1 cellular context compared by ENCODE assay signal in genomic region chr10:8245131-8246117, GRCh38.
TF ChIP-seq lines count a peak whose summit lies in the region.

No MANE protein-coding gene starts in this region.

TF ChIP-seq in GM23338, 12 proteins besides CTCF, POLR2A, EP300 and RAD21 (continued from another document):
- TF ChIP-seq, protein P1, sequence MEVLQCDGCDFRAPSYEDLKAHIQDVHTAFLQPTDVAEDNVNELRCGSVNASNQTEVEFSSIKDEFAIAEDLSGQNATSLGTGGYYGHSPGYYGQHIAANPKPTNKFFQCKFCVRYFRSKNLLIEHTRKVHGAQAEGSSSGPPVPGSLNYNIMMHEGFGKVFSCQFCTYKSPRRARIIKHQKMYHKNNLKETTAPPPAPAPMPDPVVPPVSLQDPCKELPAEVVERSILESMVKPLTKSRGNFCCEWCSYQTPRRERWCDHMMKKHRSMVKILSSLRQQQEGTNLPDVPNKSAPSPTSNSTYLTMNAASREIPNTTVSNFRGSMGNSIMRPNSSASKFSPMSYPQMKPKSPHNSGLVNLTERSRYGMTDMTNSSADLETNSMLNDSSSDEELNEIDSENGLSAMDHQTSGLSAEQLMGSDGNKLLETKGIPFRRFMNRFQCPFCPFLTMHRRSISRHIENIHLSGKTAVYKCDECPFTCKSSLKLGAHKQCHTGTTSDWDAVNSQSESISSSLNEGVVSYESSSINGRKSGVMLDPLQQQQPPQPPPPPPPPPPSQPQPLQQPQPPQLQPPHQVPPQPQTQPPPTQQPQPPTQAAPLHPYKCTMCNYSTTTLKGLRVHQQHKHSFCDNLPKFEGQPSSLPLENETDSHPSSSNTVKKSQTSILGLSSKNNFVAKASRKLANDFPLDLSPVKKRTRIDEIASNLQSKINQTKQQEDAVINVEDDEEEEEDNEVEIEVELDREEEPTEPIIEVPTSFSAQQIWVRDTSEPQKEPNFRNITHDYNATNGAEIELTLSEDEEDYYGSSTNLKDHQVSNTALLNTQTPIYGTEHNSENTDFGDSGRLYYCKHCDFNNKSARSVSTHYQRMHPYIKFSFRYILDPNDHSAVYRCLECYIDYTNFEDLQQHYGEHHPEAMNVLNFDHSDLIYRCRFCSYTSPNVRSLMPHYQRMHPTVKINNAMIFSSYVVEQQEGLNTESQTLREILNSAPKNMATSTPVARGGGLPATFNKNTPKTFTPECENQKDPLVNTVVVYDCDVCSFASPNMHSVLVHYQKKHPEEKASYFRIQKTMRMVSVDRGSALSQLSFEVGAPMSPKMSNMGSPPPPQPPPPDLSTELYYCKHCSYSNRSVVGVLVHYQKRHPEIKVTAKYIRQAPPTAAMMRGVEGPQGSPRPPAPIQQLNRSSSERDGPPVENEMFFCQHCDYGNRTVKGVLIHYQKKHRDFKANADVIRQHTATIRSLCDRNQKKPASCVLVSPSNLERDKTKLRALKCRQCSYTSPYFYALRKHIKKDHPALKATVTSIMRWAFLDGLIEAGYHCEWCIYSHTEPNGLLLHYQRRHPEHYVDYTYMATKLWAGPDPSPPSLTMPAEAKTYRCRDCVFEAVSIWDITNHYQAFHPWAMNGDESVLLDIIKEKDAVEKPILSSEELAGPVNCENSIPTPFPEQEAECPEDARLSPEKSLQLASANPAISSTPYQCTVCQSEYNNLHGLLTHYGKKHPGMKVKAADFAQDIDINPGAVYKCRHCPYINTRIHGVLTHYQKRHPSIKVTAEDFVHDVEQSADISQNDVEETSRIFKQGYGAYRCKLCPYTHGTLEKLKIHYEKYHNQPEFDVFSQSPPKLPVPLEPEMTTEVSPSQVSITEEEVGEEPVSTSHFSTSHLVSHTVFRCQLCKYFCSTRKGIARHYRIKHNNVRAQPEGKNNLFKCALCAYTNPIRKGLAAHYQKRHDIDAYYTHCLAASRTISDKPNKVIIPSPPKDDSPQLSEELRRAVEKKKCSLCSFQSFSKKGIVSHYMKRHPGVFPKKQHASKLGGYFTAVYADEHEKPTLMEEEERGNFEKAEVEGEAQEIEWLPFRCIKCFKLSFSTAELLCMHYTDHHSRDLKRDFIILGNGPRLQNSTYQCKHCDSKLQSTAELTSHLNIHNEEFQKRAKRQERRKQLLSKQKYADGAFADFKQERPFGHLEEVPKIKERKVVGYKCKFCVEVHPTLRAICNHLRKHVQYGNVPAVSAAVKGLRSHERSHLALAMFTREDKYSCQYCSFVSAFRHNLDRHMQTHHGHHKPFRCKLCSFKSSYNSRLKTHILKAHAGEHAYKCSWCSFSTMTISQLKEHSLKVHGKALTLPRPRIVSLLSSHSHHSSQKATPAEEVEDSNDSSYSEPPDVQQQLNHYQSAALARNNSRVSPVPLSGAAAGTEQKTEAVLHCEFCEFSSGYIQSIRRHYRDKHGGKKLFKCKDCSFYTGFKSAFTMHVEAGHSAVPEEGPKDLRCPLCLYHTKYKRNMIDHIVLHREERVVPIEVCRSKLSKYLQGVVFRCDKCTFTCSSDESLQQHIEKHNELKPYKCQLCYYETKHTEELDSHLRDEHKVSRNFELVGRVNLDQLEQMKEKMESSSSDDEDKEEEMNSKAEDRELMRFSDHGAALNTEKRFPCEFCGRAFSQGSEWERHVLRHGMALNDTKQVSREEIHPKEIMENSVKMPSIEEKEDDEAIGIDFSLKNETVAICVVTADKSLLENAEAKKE (CRISPR knock-in tag; IDR thresholded peaks at IDR 0.05), result no peak
- no peak for TF ChIP-seq STAT1 (IDR thresholded peaks at IDR 0.05; ENCODE audit: unreplicated experiment)
- TF ChIP-seq JUNB (IDR thresholded peaks at IDR 0.05; ENCODE audit: unreplicated experiment), result no peak
